ENCODE assay signal across 12 cellular contexts in genomic region chr2:172208881-172209325, GRCh38.
A peak's percentile ranks its signal among the peaks of the same experiment; 100 is the strongest.
DNase-seq lines count a peak whose midpoint lies in the region; TF ChIP-seq lines count a peak whose summit lies in the region.
"Had no signal": no experiment of that assay in that cellular context is flagged by ENCODE, and none has a peak within 500 bp of the region (broad histone marks: within the 10 kb centered on the region; RNA-seq: fewer than 3 reads in every experiment).

No MANE protein-coding gene starts in this region.

- H3K36me3 ChIP-seq in spleen (no peaks in the 10 kb centered on the region), transverse colon (no peaks in the 10 kb centered on the region)

- H3K27ac ChIP-seq in spleen (peak overlapping the region in 6 of 8 donors; percentile 15 to 54 (median 37)), transverse colon (no peak overlapping the region)
- H3K27ac ChIP-seq: VCaP had no signal

- no peak for TF ChIP-seq CTCF in epithelial cell of esophagus (IDR thresholded peaks at IDR 0.05; ENCODE audit: insufficient read depth, low read depth, low read length, missing control alignments)
- peak in 1 of 11 experiments; percentile 22 for TF ChIP-seq CTCF in spleen (IDR thresholded peaks at IDR 0.05 in 8 of 11, conservative IDR thresholded peaks at IDR 0.05 in 3 of 11)
- no peak for TF ChIP-seq CTCF in transverse colon (IDR thresholded peaks at IDR 0.05)

- TF ChIP-seq POLR2A in spleen (IDR thresholded peaks at IDR 0.05) (no peak), transverse colon (IDR thresholded peaks at IDR 0.05) (no peak)

- H3K27me3 ChIP-seq in spleen (replicated peaks in 1 of 7) (no peaks in the 10 kb centered on the region), transverse colon (no peaks in the 10 kb centered on the region)

- intact Hi-C loops in spleen (cut with DNase I; ENCODE audit: low total_unique reads) = no loop called here
- intact Hi-C loops in transverse colon (cut with DNase I; ENCODE audit: low total_unique reads) = no loop called here

- no peaks in the 10 kb centered on the region for H3K9me3 ChIP-seq in spleen
- H3K9me3 ChIP-seq in transverse colon = no peaks in the 10 kb centered on the region

- in situ Hi-C loops in transverse colon (cut with MboI; ENCODE audit: low pct_ligation_motif_present in 1 of 4, low pct_unique_long_range_greater_than_20kb in 1 of 4, low sequenced_read_pairs in 3 of 4) = no loop called here

- H3K4me1 ChIP-seq in spleen (peaks cover 0 to 22% (median 14%) of the 10 kb centered on the region in 6 donors), transverse colon (peaks cover 0 to 14% (median 2%) of the 10 kb centered on the region in 4 donors)

- DNase-seq in HCEC 1CT = peak; percentile 90
- peak; percentile 38 for DNase-seq in OCI-M1 (lab: John Stamatoyannopoulos, UW)
- DNase-seq in epithelial cell of esophagus (ENCODE audit: low read depth) = peak; percentile 76
- no peak for DNase-seq in spleen
- no peak for DNase-seq in NCI-H748 treated with DMSO at 0.1 percent for 48 hours (lab: John Stamatoyannopoulos, UW)
- DNase-seq in NCI-H2029 (lab: John Stamatoyannopoulos, UW) = no peak
- DNase-seq in transverse colon = no peak
- DNase-seq: activated CD8-positive, alpha-beta memory T cell treated with anti-CD3 and anti-CD28 coated beads, Interleukin-2, amount 50 U/mL, for 4 hours; amniotic stem cell; NCI-H146; right cardiac atrium had no signal

- TF ChIP-seq EP300 in transverse colon (IDR thresholded peaks at IDR 0.05; ENCODE audit: low read depth) = no peak

- H3K4me3 ChIP-seq in epithelial cell of esophagus (ENCODE audit: low read length) = no peak overlapping the region
- no peak overlapping the region for H3K4me3 ChIP-seq in spleen
- no peak overlapping the region for H3K4me3 ChIP-seq in transverse colon

- WGBS in spleen, 5 donors = 15 to 36% (median 26%) methylated on average over 6 of the region's 6 CpGs
- WGBS in transverse colon (ENCODE audit: low coverage in 1 of 2), 2 donors = 38 to 49% methylated on average over 4 to 6 of the region's 6 CpGs

Comparison
In these comparisons a context has a peak if more than half of its experiments do, and no peak if none do; other contexts are left out.
1. DNase-seq: peak in HCEC 1CT (single experiment), OCI-M1 (single experiment) and epithelial cell of esophagus (single experiment); none in spleen (single experiment), NCI-H748 treated with DMSO at 0.1 percent for 48 hours (single experiment), NCI-H2029 (single experiment) and transverse colon (single experiment).
2. H3K27ac ChIP-seq: peak in spleen (6 of 8); none in transverse colon (0 of 4).